ENCODE assay signal across 16 cellular contexts in genomic region chr15:48595988-48596387, GRCh38.
DNase-seq lines count a peak whose midpoint lies in the region; ATAC-seq and TF ChIP-seq lines count a peak whose summit lies in the region.
"Had no signal": no experiment of that assay in that cellular context is flagged by ENCODE, and none has a peak within 500 bp of the region (broad histone marks: within the 10 kb centered on the region; RNA-seq: fewer than 3 reads in every experiment).

No MANE protein-coding gene starts in this region.

- TF ChIP-seq CTCF in GM12865 (IDR thresholded peaks at IDR 0.05; ENCODE audit: insufficient read depth, low read depth, low read length, missing control alignments) (no peak), GM10248 (IDR thresholded peaks at IDR 0.05; ENCODE audit: control extremely low read depth, extremely low read depth, low read depth, missing control alignments) (no peak)

- ATAC-seq in HG02571 (IDR thresholded peaks at IDR 0.05; ENCODE audit: unreplicated experiment) (peak; percentile 65), HG03442 (IDR thresholded peaks at IDR 0.05; ENCODE audit: unreplicated experiment) (peak; percentile 55), HG03097 (IDR thresholded peaks at IDR 0.05; ENCODE audit: low FRiP score, unreplicated experiment) (no peak)
- ATAC-seq: body of pancreas had no signal

- peak; percentile 66 for DNase-seq in GM12865 (ENCODE audit: low read depth)
- DNase-seq in GM10248 (ENCODE audit: extremely low spot score), result no peak
- DNase-seq in hippocampal formation (lab: John Stamatoyannopoulos, UW), result no peak
- DNase-seq in GM03348 (ENCODE audit: low spot score), result no peak
- DNase-seq: activated CD4-positive, alpha-beta memory T cell treated with anti-CD3 and anti-CD28 coated beads for 36 hours; activated effector memory CD4-positive, alpha-beta T cell treated with anti-CD3 and anti-CD28 coated beads, Interleukin-2, amount 50 U/mL, for 16 hours; body of pancreas; Caco-2; effector CD4-positive, alpha-beta T cell; Kasumi-1; NCI-H187 treated with DMSO at 0.1 percent for 48 hours; Right ventricle myocardium superior had no signal

- peak overlapping the region; percentile 48 for H3K4me3 ChIP-seq in GM12865 (ENCODE audit: low read depth, low read length)
- H3K4me3 ChIP-seq: body of pancreas had no signal

- POLR2A ChIA-PET in GM10248 (lab: Yijun Ruan, JAX), result no interaction called here

- CTCF ChIA-PET in GM10248 (lab: Yijun Ruan, JAX), result interaction anchor here (0.8 to 2.2 kb wide), 4 partner anchors 23 to 88 kb away, joined by 3 to 6 read pairs (median 4); no protein-coding TSS in a partner anchor

- TF ChIP-seq POLR2A in GM19099 (IDR thresholded peaks at IDR 0.05; ENCODE audit: extremely low read depth, insufficient read length, low read depth), result peak; percentile 3
